ENCODE assay signal across 8 cellular contexts in genomic region chr10:3239066-3239919, GRCh38.
DNase-seq lines count a peak whose midpoint lies in the region; ATAC-seq, FAIRE-seq and TF ChIP-seq lines count a peak whose summit lies in the region.

No MANE protein-coding gene starts in this region.

- H3K4me3 ChIP-seq in epithelial cell of proximal tubule (ENCODE audit: low read depth, low read length): no peak overlapping the region
- H3K4me3 ChIP-seq in naive thymus-derived CD4-positive, alpha-beta T cell (ENCODE audit: low read length): no peak overlapping the region

- POLR2A ChIA-PET in naive thymus-derived CD4-positive, alpha-beta T cell (lab: Charles Lee): no interaction called here

- no peak overlapping the region for H3K4me3 Mint-ChIP-seq in activated CD8-positive, alpha-beta memory T cell treated with anti-CD3 and anti-CD28 coated beads, Interleukin-2, amount 10 ng/mL, durations not matched to agents 7 days and 5 days
- H3K4me3 Mint-ChIP-seq in naive thymus-derived CD4-positive, alpha-beta T cell: peak overlapping the region in 2 of 10 donors; percentile 24 to 32
- H3K4me3 Mint-ChIP-seq in stimulated activated effector memory CD8-positive, alpha-beta T cell treated with anti-CD3 and anti-CD28 coated beads, Interleukin-12 subunit alpha, Interleukin-12 subunit beta, amount 100 ng/mL, for 72 hours: no peak overlapping the region

- no peak for FAIRE-seq in H54 (lab: Jason Lieb, UNC)

- H3K27ac Mint-ChIP-seq in activated CD8-positive, alpha-beta memory T cell treated with anti-CD3 and anti-CD28 coated beads, Interleukin-2, amount 10 ng/mL, durations not matched to agents 7 days and 5 days: no peak overlapping the region
- no peak overlapping the region for H3K27ac Mint-ChIP-seq in naive thymus-derived CD4-positive, alpha-beta T cell
- no peak overlapping the region for H3K27ac Mint-ChIP-seq in stimulated activated effector memory CD8-positive, alpha-beta T cell treated with anti-CD3 and anti-CD28 coated beads, Interleukin-12 subunit alpha, Interleukin-12 subunit beta, amount 100 ng/mL, for 72 hours

- ATAC-seq in activated CD8-positive, alpha-beta memory T cell treated with anti-CD3 and anti-CD28 coated beads, Interleukin-2, amount 10 ng/mL, durations not matched to agents 7 days and 5 days: peak; percentile 86
- ATAC-seq in naive thymus-derived CD4-positive, alpha-beta T cell: peak; percentile 78
- ATAC-seq in stimulated activated effector memory CD8-positive, alpha-beta T cell treated with anti-CD3 and anti-CD28 coated beads, Interleukin-12 subunit alpha, Interleukin-12 subunit beta, amount 100 ng/mL, for 72 hours: peak; percentile 84

- no peaks in the 10 kb centered on the region for H3K36me3 ChIP-seq in naive thymus-derived CD4-positive, alpha-beta T cell (ENCODE audit: control insufficient read depth in 2 of 3, insufficient read depth in 3 of 3, low read length in 3 of 3)

- TF ChIP-seq CTCF in epithelial cell of proximal tubule (conservative IDR thresholded peaks at IDR 0.05; ENCODE audit: low read depth, low read length): peak; percentile 63

- no peak overlapping the region for H3K27ac ChIP-seq in naive thymus-derived CD4-positive, alpha-beta T cell (ENCODE audit: low read depth, low read length)

- intact Hi-C loops in naive thymus-derived CD4-positive, alpha-beta T cell (cut with micrococcal nuclease): loop anchor here (1.0 to 5.0 kb wide), 6 partner anchors 47 to 1528 kb away; no protein-coding TSS in a partner anchor

- no peaks in the 10 kb centered on the region for H3K36me3 Mint-ChIP-seq in activated CD8-positive, alpha-beta memory T cell treated with anti-CD3 and anti-CD28 coated beads, Interleukin-2, amount 10 ng/mL, durations not matched to agents 7 days and 5 days
- H3K36me3 Mint-ChIP-seq in naive thymus-derived CD4-positive, alpha-beta T cell: no peaks in the 10 kb centered on the region
- H3K36me3 Mint-ChIP-seq in stimulated activated effector memory CD8-positive, alpha-beta T cell treated with anti-CD3 and anti-CD28 coated beads, Interleukin-12 subunit alpha, Interleukin-12 subunit beta, amount 100 ng/mL, for 72 hours: no peaks in the 10 kb centered on the region

- CTCF ChIA-PET in activated CD8-positive, alpha-beta memory T cell treated with anti-CD3 and anti-CD28 coated beads, Interleukin-2, amount 10 ng/mL, durations not matched to agents 7 days and 5 days (lab: Charles Lee): interaction anchor here (0.7 to 1.6 kb wide), 11 partner anchors 10 to 1528 kb away, joined by 3 to 7 read pairs (median 4); no protein-coding TSS in a partner anchor
- CTCF ChIA-PET in naive thymus-derived CD4-positive, alpha-beta T cell (lab: Charles Lee): interaction anchor here (0.7 to 2.9 kb wide), 9 partner anchors 9 to 1512 kb away, joined by 3 to 33 read pairs (median 4); no protein-coding TSS in a partner anchor

- TF ChIP-seq POLR2A in H54 (IDR thresholded peaks at IDR 0.05; ENCODE audit: low read depth, low read length): no peak

- H3K4me1 ChIP-seq in naive thymus-derived CD4-positive, alpha-beta T cell (ENCODE audit: control insufficient read depth in 2 of 2, insufficient read depth in 2 of 2, low read length in 2 of 2): no peaks in the 10 kb centered on the region

- no peaks in the 10 kb centered on the region for H3K27me3 ChIP-seq in naive thymus-derived CD4-positive, alpha-beta T cell (ENCODE audit: control insufficient read depth in 2 of 2, insufficient read depth in 2 of 2, low read length in 2 of 2)

- H3K4me1 Mint-ChIP-seq in activated CD8-positive, alpha-beta memory T cell treated with anti-CD3 and anti-CD28 coated beads, Interleukin-2, amount 10 ng/mL, durations not matched to agents 7 days and 5 days: peaks cover 3% of the 10 kb centered on the region
- H3K4me1 Mint-ChIP-seq in naive thymus-derived CD4-positive, alpha-beta T cell: peaks cover 0 to 8% (median 4%) of the 10 kb centered on the region in 7 donors
- peaks cover 6% of the 10 kb centered on the region for H3K4me1 Mint-ChIP-seq in stimulated activated effector memory CD8-positive, alpha-beta T cell treated with anti-CD3 and anti-CD28 coated beads, Interleukin-12 subunit alpha, Interleukin-12 subunit beta, amount 100 ng/mL, for 72 hours

- in situ Hi-C loops in G401 (cut with HindIII; ENCODE audit: low sequenced_read_pairs): no loop called here

- H3K9me3 Mint-ChIP-seq in activated CD8-positive, alpha-beta memory T cell treated with anti-CD3 and anti-CD28 coated beads, Interleukin-2, amount 10 ng/mL, durations not matched to agents 7 days and 5 days (ENCODE audit: low read depth): no peaks in the 10 kb centered on the region
- H3K9me3 Mint-ChIP-seq in naive thymus-derived CD4-positive, alpha-beta T cell: no peaks in the 10 kb centered on the region
- H3K9me3 Mint-ChIP-seq in stimulated activated effector memory CD8-positive, alpha-beta T cell treated with anti-CD3 and anti-CD28 coated beads, Interleukin-12 subunit alpha, Interleukin-12 subunit beta, amount 100 ng/mL, for 72 hours: no peaks in the 10 kb centered on the region

- peaks cover 64% of the 10 kb centered on the region for H3K27me3 Mint-ChIP-seq in activated CD8-positive, alpha-beta memory T cell treated with anti-CD3 and anti-CD28 coated beads, Interleukin-2, amount 10 ng/mL, durations not matched to agents 7 days and 5 days
- peaks cover 0 to 33% (median 10%) of the 10 kb centered on the region in 5 donors for H3K27me3 Mint-ChIP-seq in naive thymus-derived CD4-positive, alpha-beta T cell

- H3K9me3 ChIP-seq in naive thymus-derived CD4-positive, alpha-beta T cell (ENCODE audit: control insufficient read depth in 2 of 3, low read length in 3 of 3): no peaks in the 10 kb centered on the region

- DNase-seq in G401 (ENCODE audit: low spot score) (peak; percentile 11), H54 (ENCODE audit: insufficient read length, low spot score) (peak; percentile 42), NCI-H748 treated with DMSO at 0.1 percent for 48 hours (lab: John Stamatoyannopoulos, UW) (peak; percentile 46), epithelial cell of proximal tubule (ENCODE audit: low read depth) (no peak), cerebellar nuclear complex (lab: John Stamatoyannopoulos, UW) (no peak)
- DNase-seq in activated CD8-positive, alpha-beta memory T cell treated with anti-CD3 and anti-CD28 coated beads, Interleukin-2, amount 10 ng/mL, durations not matched to agents 7 days and 5 days: peak; percentile 76
- DNase-seq in naive thymus-derived CD4-positive, alpha-beta T cell: peak; percentile 23 to 72 (median 53)
- peak; percentile 69 to 79 for DNase-seq in stimulated activated effector memory CD8-positive, alpha-beta T cell treated with anti-CD3 and anti-CD28 coated beads, Interleukin-12 subunit alpha, Interleukin-12 subunit beta, amount 100 ng/mL, for 72 hours (ENCODE audit: low spot score in 2 of 2)

Comparison
In these comparisons a context has a peak if more than half of its experiments do, and no peak if none do; other contexts are left out.
1. DNase-seq: peak in G401 (single experiment), H54 (single experiment), NCI-H748 treated with DMSO at 0.1 percent for 48 hours (single experiment), activated CD8-positive, alpha-beta memory T cell treated with anti-CD3 and anti-CD28 coated beads, Interleukin-2, amount 10 ng/mL, durations not matched to agents 7 days and 5 days (single experiment), naive thymus-derived CD4-positive, alpha-beta T cell (9 of 9) and stimulated activated effector memory CD8-positive, alpha-beta T cell treated with anti-CD3 and anti-CD28 coated beads, Interleukin-12 subunit alpha, Interleukin-12 subunit beta, amount 100 ng/mL, for 72 hours (2 of 2); none in epithelial cell of proximal tubule (single experiment) and cerebellar nuclear complex (0 of 2).
2. Peak in every context shown above with its lines, with median percentiles within 50 percentile points of each other: ATAC-seq.